In the genomic region with DNA sequence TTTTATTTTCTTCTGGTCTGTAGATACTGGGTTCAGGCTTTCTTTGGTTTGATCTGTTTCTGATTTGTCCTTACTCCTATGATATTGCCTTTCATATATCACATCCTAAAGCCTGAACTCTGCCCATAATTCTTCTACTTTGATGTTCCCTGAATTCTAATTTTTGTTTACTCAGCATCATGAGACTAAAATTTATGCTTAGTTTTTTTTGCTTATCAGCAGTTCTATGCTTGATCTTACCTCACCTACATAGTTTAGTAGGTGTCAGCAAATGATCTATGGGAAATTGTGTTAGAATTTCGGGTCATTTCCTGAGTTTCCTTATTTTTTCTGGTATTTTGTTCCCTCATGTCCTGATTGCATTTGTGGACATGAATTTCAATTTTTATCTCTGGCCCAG, we compare ENCODE assay signal across 33 cellular contexts.
"Had no signal": no experiment of that assay in that cellular context is flagged by ENCODE, and none has a peak within 500 bp of the region (broad histone marks: within the 10 kb centered on the region; RNA-seq: fewer than 3 reads in every experiment).

No MANE protein-coding gene starts in this region.

- H3K27me3 Mint-ChIP-seq: naive B cell; naive thymus-derived CD8-positive, alpha-beta T cell; natural killer cell treated with Interleukin-12 subunit alpha and Interleukin-12 subunit beta and Interleukin-15 and Interleukin-18, amount 100 ng/mL, for 72 hours; progenitor cell of endocrine pancreas; stimulated activated memory B cell treated with anti-CD40 and anti-IgM and Interleukin-4, amounts not matched to agents 10 μg/mL and 1 μg/mL and 100 μg/mL, for 72 hours; stimulated activated naive CD8-positive, alpha-beta T cell treated with anti-CD3 and anti-CD28 coated beads, Interleukin-15, amount 100 ng/mL, for 72 hours had no signal

- H3K4me1 Mint-ChIP-seq: naive B cell; naive thymus-derived CD8-positive, alpha-beta T cell; nephron progenitor cell; neural crest cell; stimulated activated memory B cell treated with anti-CD40 and anti-IgM and Interleukin-4, amounts not matched to agents 10 μg/mL and 1 μg/mL and 100 μg/mL, for 72 hours; stimulated activated naive CD8-positive, alpha-beta T cell treated with anti-CD3 and anti-CD28 coated beads, Interleukin-15, amount 100 ng/mL, for 72 hours had no signal

- H3K9ac ChIP-seq: parathyroid adenoma had no signal

- H3K4me1 ChIP-seq: parathyroid adenoma, psoas muscle, spleen, suprapubic skin, testis, tibial artery, upper lobe of right lung, uterus had no signal

- H3K9me3 ChIP-seq: ovary, testis had no signal

- H3K4me3 Mint-ChIP-seq: naive B cell; naive thymus-derived CD8-positive, alpha-beta T cell; natural killer cell treated with Interleukin-12 subunit alpha and Interleukin-12 subunit beta and Interleukin-15 and Interleukin-18, amount 100 ng/mL, for 72 hours; nephron progenitor cell; neural crest cell; stimulated activated memory B cell treated with anti-CD40 and anti-IgM and Interleukin-4, amounts not matched to agents 10 μg/mL and 1 μg/mL and 100 μg/mL, for 72 hours; stimulated activated naive CD8-positive, alpha-beta T cell treated with anti-CD3 and anti-CD28 coated beads, Interleukin-15, amount 100 ng/mL, for 72 hours had no signal

- H3K27me3 ChIP-seq: neutrophil, ovary, spleen, suprapubic skin, testis, tibial artery, upper lobe of right lung, uterus had no signal

- H3K27ac ChIP-seq: neutrophil, ovary, parathyroid adenoma, psoas muscle, skin epidermis, spleen, suprapubic skin, testis, tibial artery, upper lobe of right lung, uterus had no signal

- ATAC-seq: naive thymus-derived CD8-positive, alpha-beta T cell; natural killer cell treated with Interleukin-12 subunit alpha and Interleukin-12 subunit beta and Interleukin-15 and Interleukin-18, amount 100 ng/mL, for 72 hours; psoas muscle; right cardiac atrium; sciatic nerve; stimulated activated memory B cell treated with anti-CD40 and anti-IgM and Interleukin-4, amounts not matched to agents 10 μg/mL and 1 μg/mL and 100 μg/mL, for 72 hours; stimulated activated naive CD8-positive, alpha-beta T cell treated with anti-CD3 and anti-CD28 coated beads, Interleukin-15, amount 100 ng/mL, for 72 hours; stimulated activated naive CD8-positive, alpha-beta T cell treated with anti-CD3 and anti-CD28 coated beads, Interleukin-15, Interleukin-2, amounts not matched to agents 100 U/mL and 50 U/mL, for 24 hours; upper lobe of right lung had no signal

- H3K36me3 ChIP-seq: neutrophil, ovary, suprapubic skin, upper lobe of right lung, uterus had no signal

- H3K27ac Mint-ChIP-seq: naive B cell; naive thymus-derived CD8-positive, alpha-beta T cell; natural killer cell treated with Interleukin-12 subunit alpha and Interleukin-12 subunit beta and Interleukin-15 and Interleukin-18, amount 100 ng/mL, for 72 hours; nephron progenitor cell; progenitor cell of endocrine pancreas; stimulated activated memory B cell treated with anti-CD40 and anti-IgM and Interleukin-4, amounts not matched to agents 10 μg/mL and 1 μg/mL and 100 μg/mL, for 72 hours; stimulated activated naive CD8-positive, alpha-beta T cell treated with anti-CD3 and anti-CD28 coated beads, Interleukin-15, amount 100 ng/mL, for 72 hours had no signal

- DNase-seq: naive B cell; naive thymus-derived CD8-positive, alpha-beta T cell; nephron progenitor cell; nucleus accumbens; ovary; posterior cingulate gyrus; psoas muscle; right cardiac atrium; spleen; stimulated activated CD4-positive, alpha-beta T cell treated with anti-CD3 and anti-CD28 coated beads, Interleukin-12 subunit alpha, Interleukin-12 subunit beta, amount 100 ng/mL, for 4 hours; stimulated activated CD4-positive, alpha-beta T cell treated with anti-CD3 and anti-CD28 coated beads, Interleukin-1b, Interleukin-23, amount 100 ng/mL, for 48 hours; stimulated activated CD4-positive, alpha-beta T cell treated with anti-CD3 and anti-CD28 coated beads, Interleukin-4, amount 100 ng/mL, for 1 hour; stimulated activated CD4-positive, alpha-beta T cell treated with anti-CD3 and anti-CD28 coated beads, Interleukin-4, amount 100 ng/mL, for 4 hours; stimulated activated CD8-positive, alpha-beta memory T cell treated with anti-CD3 and anti-CD28 coated beads, Interleukin-4, amount 100 ng/mL, for 48 hours; stimulated activated naive CD4-positive, alpha-beta T cell; stimulated activated naive CD8-positive, alpha-beta T cell treated with anti-CD3 and anti-CD28 coated beads, Interleukin-15, amount 100 ng/mL, for 72 hours; stimulated activated naive CD8-positive, alpha-beta T cell treated with anti-CD3 and anti-CD28 coated beads, Interleukin-15, Interleukin-2, amounts not matched to agents 100 U/mL and 50 U/mL, for 24 hours; substantia nigra; testis; tibial artery; trophoblast cell; upper lobe of right lung; uterus had no signal

- H3K4me2 ChIP-seq: smooth muscle cell had no signal

- H2AFZ ChIP-seq: parathyroid adenoma had no signal

- H3K4me3 ChIP-seq: ovary, psoas muscle, skin epidermis, smooth muscle cell, spleen, suprapubic skin, testis, tibial artery, upper lobe of right lung, uterus had no signal
